11 cellular contexts compared by ENCODE assay signal in the genomic region with DNA sequence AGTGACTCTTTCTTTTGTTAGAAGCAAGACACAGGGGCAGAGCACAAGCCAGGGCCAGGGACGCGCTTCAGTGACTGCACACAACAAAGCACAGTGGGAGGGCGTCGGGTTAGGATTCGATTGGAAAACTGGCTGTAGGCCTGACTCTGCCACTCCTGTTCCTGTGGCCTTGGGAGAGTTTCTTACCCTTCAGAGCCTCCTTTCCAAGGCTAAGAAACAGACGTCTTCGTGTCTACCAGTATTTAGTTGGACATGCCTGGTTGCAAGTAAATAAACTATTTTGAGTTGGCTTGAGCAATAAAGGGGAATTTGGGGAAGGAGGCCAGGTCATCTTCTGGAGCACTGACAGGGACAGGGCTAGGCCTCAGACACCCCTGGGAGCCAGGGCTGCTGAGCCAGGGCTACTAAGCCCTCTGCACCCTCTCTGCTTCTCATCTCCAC.
DNase-seq lines count a peak whose midpoint lies in the region; ATAC-seq lines count a peak whose summit lies in the region.
"Had no signal": no experiment of that assay in that cellular context is flagged by ENCODE, and none has a peak within 500 bp of the region (broad histone marks: within the 10 kb centered on the region; RNA-seq: fewer than 3 reads in every experiment).

No MANE protein-coding gene starts in this region.

- no peaks in the 10 kb centered on the region for H3K9me3 ChIP-seq in SK-N-MC (ENCODE audit: low read depth, low read length)

- POLR2A ChIA-PET in T-cell (lab: Charles Lee), result no interaction called here

- H3K36me3 Mint-ChIP-seq in T-cell, result no peaks in the 10 kb centered on the region

- DNase-seq in EH (ENCODE audit: low read depth) (peak; percentile 10), NCI-H128 (lab: John Stamatoyannopoulos, UW; ENCODE audit: unreplicated experiment) (peak; percentile 74), SK-N-MC (ENCODE audit: low read depth, low spot score) (no peak), mucosa of gallbladder (ENCODE audit: low spot score) (peak; percentile 59), EL (no peak), putamen (ENCODE audit: low spot score) (no peak), T-cell (no peak)
- DNase-seq: foreskin keratinocyte had no signal

- H3K9ac ChIP-seq in SK-N-MC (ENCODE audit: insufficient read length), result no peak overlapping the region

- H3K27ac ChIP-seq in SK-N-MC, result 0 out of 2 replicates have a peak overlapping the region, but pooled peaks have one; percentile 3
- H3K27ac ChIP-seq: foreskin keratinocyte had no signal

- H3K9me3 Mint-ChIP-seq in T-cell, result peaks cover 0 to 5% (median 0%) of the 10 kb centered on the region in 3 donors

- CTCF ChIA-PET in T-cell (lab: Charles Lee), result no interaction called here

- H3K4me3 ChIP-seq in SK-N-MC, result no peak overlapping the region

- no peaks in the 10 kb centered on the region for H3K36me3 ChIP-seq in SK-N-MC (ENCODE audit: insufficient read depth, low read length)

- H3K4me3 Mint-ChIP-seq in T-cell, result no peak overlapping the region
- H3K4me3 Mint-ChIP-seq: activated T-helper 17 cell treated with anti-CD3 and anti-CD28 coated beads, Interleukin-2, amount 50 U/mL, for 72 hours had no signal

- H3K27ac Mint-ChIP-seq in T-cell, result no peak overlapping the region
- H3K27ac Mint-ChIP-seq: activated T-helper 17 cell treated with anti-CD3 and anti-CD28 coated beads, Interleukin-2, amount 50 U/mL, for 72 hours; progenitor cell of endocrine pancreas had no signal

- peaks cover 0 to 18% of the 10 kb centered on the region in 2 donors for H3K27me3 Mint-ChIP-seq in T-cell

- no peak for ATAC-seq in HG03196 (IDR thresholded peaks at IDR 0.05; ENCODE audit: unreplicated experiment)
- no peak for ATAC-seq in T-cell (replicated peaks in 1 of 4)
- ATAC-seq: activated T-helper 17 cell treated with anti-CD3 and anti-CD28 coated beads, Interleukin-2, amount 50 U/mL, for 72 hours; foreskin keratinocyte had no signal

- no peaks in the 10 kb centered on the region for H3K4me1 Mint-ChIP-seq in T-cell
- H3K4me1 Mint-ChIP-seq: activated T-helper 17 cell treated with anti-CD3 and anti-CD28 coated beads, Interleukin-2, amount 50 U/mL, for 72 hours had no signal

Comparison
In these comparisons a context has a peak if more than half of its experiments do, and no peak if none do; other contexts are left out.
1. DNase-seq: peak in EH (single experiment), NCI-H128 (single experiment) and mucosa of gallbladder (single experiment); none in SK-N-MC (single experiment), EL (single experiment), putamen (single experiment) and T-cell (0 of 34).